ENCODE assay signal across 7 cellular contexts in the genomic region with DNA sequence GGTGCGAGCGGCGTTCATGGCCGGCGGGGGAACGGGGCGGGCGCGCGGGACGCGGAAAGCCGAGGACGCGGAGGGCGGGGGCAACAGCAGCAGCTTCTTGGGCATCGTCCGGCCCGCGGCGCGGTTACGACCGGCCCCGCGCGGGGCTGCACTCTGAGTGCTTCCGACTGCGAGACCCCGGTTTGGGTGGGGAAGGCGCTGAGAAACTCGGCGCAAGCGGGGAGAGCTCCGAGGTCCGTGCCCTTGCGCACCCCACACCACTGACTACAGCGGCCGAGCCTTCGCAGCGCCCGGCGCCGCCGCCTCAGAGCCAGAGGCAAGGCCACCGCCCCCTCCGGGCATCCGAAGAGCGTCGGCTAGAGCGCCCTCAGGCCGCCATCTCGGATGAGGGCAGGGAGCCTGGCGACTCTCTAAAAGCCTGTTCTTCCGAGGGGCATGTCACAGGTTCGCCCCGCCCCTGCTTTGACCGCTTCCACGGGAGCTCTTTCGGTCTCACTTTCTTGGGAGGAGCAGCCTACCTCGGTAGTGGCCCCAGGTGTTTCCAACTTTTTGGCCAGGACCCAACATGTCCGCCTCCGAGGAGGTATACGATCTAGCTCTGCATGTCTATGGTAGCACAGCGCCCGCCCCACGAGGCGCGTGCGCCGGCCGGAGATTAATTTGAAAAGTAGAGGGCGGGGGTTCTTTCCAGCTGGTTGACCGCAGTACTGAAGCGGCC. TPM values are rescaled to one million over a fixed set of nuclear protein-coding genes. Genes with fewer than 3 reads are reported as not detected.
DNase-seq lines count a peak whose midpoint lies in the region; ATAC-seq, FAIRE-seq and TF ChIP-seq lines count a peak whose summit lies in the region.

A gene with protein sequence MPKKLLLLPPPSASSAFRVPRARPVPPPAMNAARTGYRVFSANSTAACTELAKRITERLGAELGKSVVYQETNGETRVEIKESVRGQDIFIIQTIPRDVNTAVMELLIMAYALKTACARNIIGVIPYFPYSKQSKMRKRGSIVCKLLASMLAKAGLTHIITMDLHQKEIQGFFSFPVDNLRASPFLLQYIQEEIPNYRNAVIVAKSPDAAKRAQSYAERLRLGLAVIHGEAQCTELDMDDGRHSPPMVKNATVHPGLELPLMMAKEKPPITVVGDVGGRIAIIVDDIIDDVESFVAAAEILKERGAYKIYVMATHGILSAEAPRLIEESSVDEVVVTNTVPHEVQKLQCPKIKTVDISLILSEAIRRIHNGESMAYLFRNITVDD (minus strand): TSS at position 318 of the 718 bp plus-strand sequence. CDS start 213 bp downstream, at position 105.

- peaks cover 27% of the 10 kb centered on the region for H3K4me1 Mint-ChIP-seq in T-helper 2 cell treated with Interferon-gamma antibody and Interleukin-4, amounts not matched to agents 5 μg/mL and 100 μg/mL, for 36 hours (ENCODE audit: low read depth)
- peaks cover 4% of the 10 kb centered on the region for H3K4me1 Mint-ChIP-seq in astrocyte (ENCODE audit: low read depth, unreplicated experiment)

- H3K36me3 Mint-ChIP-seq in T-helper 2 cell treated with Interferon-gamma antibody and Interleukin-4, amounts not matched to agents 5 μg/mL and 100 μg/mL, for 36 hours (ENCODE audit: low read depth) = peaks cover 4% of the 10 kb centered on the region
- H3K36me3 Mint-ChIP-seq in astrocyte (ENCODE audit: low read depth, unreplicated experiment) = peaks cover 1% of the 10 kb centered on the region

- H3K4me3 ChIP-seq in astrocyte (ENCODE audit: insufficient read depth, low read depth, low read length) (peak within 1 kb of the TSS; percentile 65), retinal pigment epithelial cell (ENCODE audit: low read length) (peak within 1 kb of the TSS; percentile 82)

- ATAC-seq in GM18498 (IDR thresholded peaks at IDR 0.05; ENCODE audit: unreplicated experiment) = peak; percentile 89
- ATAC-seq in HG02885 (IDR thresholded peaks at IDR 0.05; ENCODE audit: poor library complexity, unreplicated experiment) = peak; percentile 91

- peak within 1 kb of the TSS; percentile 94 for H3K4me3 Mint-ChIP-seq in T-helper 2 cell treated with Interferon-gamma antibody and Interleukin-4, amounts not matched to agents 5 μg/mL and 100 μg/mL, for 36 hours
- H3K4me3 Mint-ChIP-seq in astrocyte (ENCODE audit: unreplicated experiment) = peak within 1 kb of the TSS; percentile 94

- H3K4me1 ChIP-seq in astrocyte (ENCODE audit: insufficient read depth, low read length) = peaks cover 15% of the 10 kb centered on the region

- peak within 1 kb of the TSS; percentile 97 for H3K27ac Mint-ChIP-seq in T-helper 2 cell treated with Interferon-gamma antibody and Interleukin-4, amounts not matched to agents 5 μg/mL and 100 μg/mL, for 36 hours
- H3K27ac Mint-ChIP-seq in astrocyte (ENCODE audit: unreplicated experiment) = peak within 1 kb of the TSS; percentile 100

- no peaks in the 10 kb centered on the region for H3K36me3 ChIP-seq in astrocyte (ENCODE audit: insufficient read depth, low read length)

- H3K27ac ChIP-seq in astrocyte (ENCODE audit: low read depth, low read length) = peak within 1 kb of the TSS; percentile 95

- no peak for FAIRE-seq in astrocyte (lab: Jason Lieb, UNC)

- H2AFZ ChIP-seq in astrocyte (ENCODE audit: low read depth, low read length) = peak within 1 kb of the TSS; percentile 90

- H3K27me3 Mint-ChIP-seq in T-helper 2 cell treated with Interferon-gamma antibody and Interleukin-4, amounts not matched to agents 5 μg/mL and 100 μg/mL, for 36 hours (ENCODE audit: low read depth) = no peaks in the 10 kb centered on the region
- H3K27me3 Mint-ChIP-seq in astrocyte (ENCODE audit: low read depth, unreplicated experiment) = no peaks in the 10 kb centered on the region

- peak; percentile 72 to 93 for DNase-seq in NCI-H187 (lab: John Stamatoyannopoulos, UW)
- DNase-seq in T-helper 2 cell treated with Interferon-gamma antibody and Interleukin-4, amounts not matched to agents 5 μg/mL and 100 μg/mL, for 36 hours (ENCODE audit: low spot score) = peak; percentile 84
- peak; percentile 83 for DNase-seq in astrocyte (ENCODE audit: low read depth)
- peak; percentile 87 for DNase-seq in hippocampal formation (lab: John Stamatoyannopoulos, UW)
- no peak for DNase-seq in retinal pigment epithelial cell (ENCODE audit: low read depth)

- H3K9me3 Mint-ChIP-seq in T-helper 2 cell treated with Interferon-gamma antibody and Interleukin-4, amounts not matched to agents 5 μg/mL and 100 μg/mL, for 36 hours = no peaks in the 10 kb centered on the region
- no peaks in the 10 kb centered on the region for H3K9me3 Mint-ChIP-seq in astrocyte (ENCODE audit: unreplicated experiment)

- H3K9ac ChIP-seq in astrocyte (ENCODE audit: low read length) = peak within 1 kb of the TSS; percentile 85

- peaks cover 11% of the 10 kb centered on the region for H4K20me1 ChIP-seq in astrocyte (ENCODE audit: insufficient read depth, low read length)

- H3K9me3 ChIP-seq in astrocyte (ENCODE audit: insufficient read depth, low read depth, low read length) = no peaks in the 10 kb centered on the region

- peaks cover 38% of the 10 kb centered on the region for H3K79me2 ChIP-seq in astrocyte (ENCODE audit: insufficient read depth, low read length)

- H3K27me3 ChIP-seq in astrocyte (ENCODE audit: insufficient read depth, low read length) = no peaks in the 10 kb centered on the region

- no peak for TF ChIP-seq CTCF in astrocyte (IDR thresholded peaks at IDR 0.05; ENCODE audit: insufficient read depth, low read depth, low read length)
- peak; percentile 54 for TF ChIP-seq CTCF in retinal pigment epithelial cell (conservative IDR thresholded peaks at IDR 0.05; ENCODE audit: low read depth, low read length)

- H3K4me2 ChIP-seq in astrocyte (ENCODE audit: low read length) = peak within 1 kb of the TSS; percentile 92

RNA-seq across cellular contexts. Expression of the gene that starts here (rescaled TPM):
- total RNA-seq in astrocyte = 33.3 and 36.2 TPM in 2 replicates
